37 cellular contexts compared by ENCODE assay signal in the genomic region with DNA sequence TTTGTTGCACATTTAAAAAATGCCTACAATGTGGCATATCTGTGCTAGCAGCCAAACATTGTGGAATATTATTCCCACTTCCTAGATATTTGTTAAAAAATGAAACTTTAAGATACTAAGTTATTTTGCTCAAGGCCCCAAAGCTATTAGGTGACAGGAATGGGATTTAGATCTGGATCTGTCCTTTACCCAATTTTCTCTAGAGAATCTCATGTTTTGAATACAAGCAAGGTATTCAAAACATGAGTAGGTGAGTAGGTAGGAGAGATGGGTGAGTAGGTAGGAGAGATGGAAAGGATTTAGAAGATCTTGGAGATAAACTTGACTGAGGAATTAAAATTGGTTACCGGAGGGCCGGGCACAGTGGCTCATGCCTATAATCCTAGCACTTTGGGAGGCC.
"Had no signal": no experiment of that assay in that cellular context is flagged by ENCODE, and none has a peak within 500 bp of the region (broad histone marks: within the 10 kb centered on the region; RNA-seq: fewer than 3 reads in every experiment).

No MANE protein-coding gene starts in this region.

- H3K4me1 Mint-ChIP-seq: activated naive CD4-positive, alpha-beta T cell treated with anti-CD3 and anti-CD28 coated beads, Interleukin-2, amount 10 ng/mL, durations not matched to agents 7 days and 5 days; activated naive CD4-positive, alpha-beta T cell treated with anti-CD3 and anti-CD28 coated beads, Interleukin-2, amount 50 U/mL, for 24 hours; activated naive CD8-positive, alpha-beta T cell treated with anti-CD3 and anti-CD28 coated beads for 36 hours; activated naive CD8-positive, alpha-beta T cell treated with anti-CD3 and anti-CD28 coated beads, Interleukin-2, amount 10 ng/mL, durations not matched to agents 7 days and 5 days; activated T-helper 17 cell treated with anti-CD3 and anti-CD28 coated beads, Interleukin-2, amount 50 U/mL, for 72 hours; brain; central memory CD8-positive, alpha-beta T cell had no signal

- H3K9me3 Mint-ChIP-seq: activated naive CD4-positive, alpha-beta T cell treated with anti-CD3 and anti-CD28 coated beads for 36 hours; activated naive CD4-positive, alpha-beta T cell treated with anti-CD3 and anti-CD28 coated beads, Interleukin-2, amount 10 ng/mL, durations not matched to agents 7 days and 5 days; activated naive CD4-positive, alpha-beta T cell treated with anti-CD3 and anti-CD28 coated beads, Interleukin-2, amount 50 U/mL, for 24 hours; activated naive CD4-positive, alpha-beta T cell treated with anti-CD3 and anti-CD28 coated beads, Interleukin-2, amount 50 U/mL, for 72 hours; activated naive CD8-positive, alpha-beta T cell treated with anti-CD3 and anti-CD28 coated beads for 36 hours; activated naive CD8-positive, alpha-beta T cell treated with anti-CD3 and anti-CD28 coated beads, Interleukin-2, amount 10 ng/mL, durations not matched to agents 7 days and 5 days; activated naive CD8-positive, alpha-beta T cell treated with anti-CD3 and anti-CD28 coated beads, Interleukin-2, amount 50 U/mL, for 24 hours; activated T-cell treated with anti-CD3 and anti-CD28 coated beads, Interleukin-2, amount 50 U/mL, for 24 hours; activated T-cell treated with anti-CD3 and anti-CD28 coated beads, Interleukin-2, amount 50 U/mL, for 4 hours; activated T-cell treated with anti-CD3 and anti-CD28 coated beads, Interleukin-2, amount 50 U/mL, for 72 hours; activated T-helper 17 cell treated with anti-CD3 and anti-CD28 coated beads, Interleukin-2, amount 50 U/mL, for 72 hours; activated T-helper 2 cell treated with anti-CD3 and anti-CD28 coated beads, Interferon-gamma antibody, Interleukin-2, Interleukin-4, amounts not matched to agents 10 μg/mL and 5 μg/mL and 100 μg/mL, durations not matched to agents 14 hours and 24 hours and 36 hours; brain; central memory CD8-positive, alpha-beta T cell had no signal

- ATAC-seq: activated naive CD4-positive, alpha-beta T cell treated with anti-CD3 and anti-CD28 coated beads, Interleukin-2, amount 50 U/mL, for 72 hours; activated naive CD8-positive, alpha-beta T cell treated with anti-CD3 and anti-CD28 coated beads, Interleukin-2, amount 50 U/mL, for 24 hours; activated T-cell treated with anti-CD3 and anti-CD28 coated beads, Interleukin-2, amount 50 U/mL, for 4 hours; activated T-cell treated with anti-CD3 and anti-CD28 coated beads, Interleukin-2, amount 50 U/mL, for 72 hours; activated T-helper 17 cell treated with anti-CD3 and anti-CD28 coated beads, Interleukin-2, amount 50 U/mL, for 72 hours; body of pancreas had no signal

- H3K27me3 ChIP-seq: adrenal gland, ascending aorta, body of pancreas, brain microvascular endothelial cell, breast epithelium, cardiac muscle cell had no signal

- H3K27ac Mint-ChIP-seq: activated naive CD4-positive, alpha-beta T cell treated with anti-CD3 and anti-CD28 coated beads for 36 hours; activated naive CD4-positive, alpha-beta T cell treated with anti-CD3 and anti-CD28 coated beads, Interleukin-2, amount 10 ng/mL, durations not matched to agents 7 days and 5 days; activated naive CD4-positive, alpha-beta T cell treated with anti-CD3 and anti-CD28 coated beads, Interleukin-2, amount 50 U/mL, for 24 hours; activated naive CD4-positive, alpha-beta T cell treated with anti-CD3 and anti-CD28 coated beads, Interleukin-2, amount 50 U/mL, for 72 hours; activated naive CD8-positive, alpha-beta T cell; activated naive CD8-positive, alpha-beta T cell treated with anti-CD3 and anti-CD28 coated beads for 36 hours; activated naive CD8-positive, alpha-beta T cell treated with anti-CD3 and anti-CD28 coated beads, Interleukin-2, amount 10 ng/mL, durations not matched to agents 7 days and 5 days; activated naive CD8-positive, alpha-beta T cell treated with anti-CD3 and anti-CD28 coated beads, Interleukin-2, amount 50 U/mL, for 24 hours; activated T-cell treated with anti-CD3 and anti-CD28 coated beads, Interleukin-2, amount 50 U/mL, for 24 hours; activated T-cell treated with anti-CD3 and anti-CD28 coated beads, Interleukin-2, amount 50 U/mL, for 72 hours; activated T-helper 1 cell treated with anti-CD3 and anti-CD28 coated beads, Interleukin-12 subunit alpha, Interleukin-12 subunit beta, Interleukin-2, Interleukin-4 antibody, amounts not matched to agents 30 ng/mL and 10 ng/mL and 1 ng/mL, durations not matched to agents 14 hours and 24 hours and 36 hours; activated T-helper 17 cell treated with anti-CD3 and anti-CD28 coated beads, Interleukin-2, amount 50 U/mL, for 72 hours; activated T-helper 2 cell treated with anti-CD3 and anti-CD28 coated beads, Interferon-gamma antibody, Interleukin-2, Interleukin-4, amounts not matched to agents 10 μg/mL and 5 μg/mL and 100 μg/mL, durations not matched to agents 14 hours and 24 hours and 36 hours had no signal

- DNase-seq: activated effector memory CD4-positive, alpha-beta T cell treated with anti-CD3 and anti-CD28 coated beads, Interleukin-2, amount 50 U/mL, for 16 hours; activated effector memory CD4-positive, alpha-beta T cell treated with Interleukin-2 at 50 U/mL for 16 hours; activated gamma-delta T cell; activated gamma-delta T cell treated with Interleukin-2 at 50 U/mL for 16 hours; activated naive CD4-positive, alpha-beta T cell; activated naive CD4-positive, alpha-beta T cell treated with anti-CD3 and anti-CD28 coated beads for 36 hours; activated naive CD4-positive, alpha-beta T cell treated with anti-CD3 and anti-CD28 coated beads, Interleukin-2, amount 10 ng/mL, durations not matched to agents 7 days and 5 days; activated naive CD4-positive, alpha-beta T cell treated with anti-CD3 and anti-CD28 coated beads, Interleukin-2, amount 50 U/mL, for 16 hours; activated naive CD4-positive, alpha-beta T cell treated with Interleukin-2 at 50 U/mL for 16 hours; activated naive CD8-positive, alpha-beta T cell treated with anti-CD3 and anti-CD28 coated beads for 36 hours; activated naive CD8-positive, alpha-beta T cell treated with anti-CD3 and anti-CD28 coated beads, Interleukin-2, amount 10 ng/mL, durations not matched to agents 7 days and 5 days; activated naive CD8-positive, alpha-beta T cell treated with anti-CD3 and anti-CD28 coated beads, Interleukin-2, amount 50 U/mL, for 24 hours; activated T-cell treated with anti-CD3 and anti-CD28 coated beads, Interleukin-2, amount 50 U/mL, for 24 hours; activated T-cell treated with anti-CD3 and anti-CD28 coated beads, Interleukin-2, amount 50 U/mL, for 4 hours; activated T-cell treated with anti-CD3 and anti-CD28 coated beads, Interleukin-2, amount 50 U/mL, for 48 hours; activated T-cell treated with anti-CD3 and anti-CD28 coated beads, Interleukin-2, amount 50 U/mL, for 72 hours; adrenal gland; amniotic stem cell; amygdala; anterior cingulate cortex; aorta; body of pancreas; brain microvascular endothelial cell; caudate nucleus; central memory CD4-positive, alpha-beta T cell; cerebellar nuclear complex had no signal

- H3K36me3 ChIP-seq: adrenal gland, ascending aorta, brain microvascular endothelial cell, breast epithelium, cardiac muscle cell had no signal

- H3K9me3 ChIP-seq: adrenal gland, ascending aorta, body of pancreas, breast epithelium had no signal

- H3K27me3 Mint-ChIP-seq: activated naive CD4-positive, alpha-beta T cell treated with anti-CD3 and anti-CD28 coated beads, Interleukin-2, amount 10 ng/mL, durations not matched to agents 7 days and 5 days; activated naive CD4-positive, alpha-beta T cell treated with anti-CD3 and anti-CD28 coated beads, Interleukin-2, amount 50 U/mL, for 24 hours; activated naive CD8-positive, alpha-beta T cell; activated naive CD8-positive, alpha-beta T cell treated with anti-CD3 and anti-CD28 coated beads for 36 hours; activated naive CD8-positive, alpha-beta T cell treated with anti-CD3 and anti-CD28 coated beads, Interleukin-2, amount 10 ng/mL, durations not matched to agents 7 days and 5 days; activated naive CD8-positive, alpha-beta T cell treated with anti-CD3 and anti-CD28 coated beads, Interleukin-2, amount 50 U/mL, for 24 hours; activated T-cell treated with anti-CD3 and anti-CD28 coated beads, Interleukin-2, amount 50 U/mL, for 24 hours; activated T-helper 17 cell treated with anti-CD3 and anti-CD28 coated beads, Interleukin-2, amount 50 U/mL, for 72 hours; brain; central memory CD8-positive, alpha-beta T cell had no signal

- H3K36me3 Mint-ChIP-seq: activated naive CD4-positive, alpha-beta T cell treated with anti-CD3 and anti-CD28 coated beads, Interleukin-2, amount 10 ng/mL, durations not matched to agents 7 days and 5 days; activated naive CD4-positive, alpha-beta T cell treated with anti-CD3 and anti-CD28 coated beads, Interleukin-2, amount 50 U/mL, for 24 hours; activated naive CD4-positive, alpha-beta T cell treated with anti-CD3 and anti-CD28 coated beads, Interleukin-2, amount 50 U/mL, for 72 hours; activated naive CD8-positive, alpha-beta T cell; activated naive CD8-positive, alpha-beta T cell treated with anti-CD3 and anti-CD28 coated beads for 36 hours; activated naive CD8-positive, alpha-beta T cell treated with anti-CD3 and anti-CD28 coated beads, Interleukin-2, amount 10 ng/mL, durations not matched to agents 7 days and 5 days; brain had no signal

- H3K4me3 ChIP-seq: adrenal gland, ascending aorta, body of pancreas, breast epithelium, cardiac muscle cell had no signal

- H3K4me3 Mint-ChIP-seq: activated naive CD4-positive, alpha-beta T cell treated with anti-CD3 and anti-CD28 coated beads for 36 hours; activated naive CD4-positive, alpha-beta T cell treated with anti-CD3 and anti-CD28 coated beads, Interleukin-2, amount 10 ng/mL, durations not matched to agents 7 days and 5 days; activated naive CD4-positive, alpha-beta T cell treated with anti-CD3 and anti-CD28 coated beads, Interleukin-2, amount 50 U/mL, for 24 hours; activated naive CD8-positive, alpha-beta T cell; activated naive CD8-positive, alpha-beta T cell treated with anti-CD3 and anti-CD28 coated beads for 36 hours; activated naive CD8-positive, alpha-beta T cell treated with anti-CD3 and anti-CD28 coated beads, Interleukin-2, amount 10 ng/mL, durations not matched to agents 7 days and 5 days; activated naive CD8-positive, alpha-beta T cell treated with anti-CD3 and anti-CD28 coated beads, Interleukin-2, amount 50 U/mL, for 24 hours; activated T-cell treated with anti-CD3 and anti-CD28 coated beads, Interleukin-2, amount 50 U/mL, for 24 hours; activated T-cell treated with anti-CD3 and anti-CD28 coated beads, Interleukin-2, amount 50 U/mL, for 4 hours; activated T-cell treated with anti-CD3 and anti-CD28 coated beads, Interleukin-2, amount 50 U/mL, for 72 hours; activated T-helper 1 cell treated with anti-CD3 and anti-CD28 coated beads, Interleukin-12 subunit alpha, Interleukin-12 subunit beta, Interleukin-2, Interleukin-4 antibody, amounts not matched to agents 30 ng/mL and 10 ng/mL and 1 ng/mL, durations not matched to agents 14 hours and 24 hours and 36 hours; activated T-helper 17 cell treated with anti-CD3 and anti-CD28 coated beads, Interleukin-2, amount 50 U/mL, for 72 hours; brain; central memory CD8-positive, alpha-beta T cell had no signal

- H3K4me1 ChIP-seq: body of pancreas, breast epithelium had no signal

- H3K27ac ChIP-seq: ascending aorta, body of pancreas, brain microvascular endothelial cell, breast epithelium, cardiac muscle cell had no signal
